ENCODE assay signal across 8 cellular contexts in genomic region chr18:34978533-34978893, GRCh38.
DNase-seq lines count a peak whose midpoint lies in the region; ATAC-seq, FAIRE-seq and TF ChIP-seq lines count a peak whose summit lies in the region.

No MANE protein-coding gene starts in this region.

- H3K4me1 ChIP-seq in cardiac muscle cell (ENCODE audit: low read depth) = no peaks in the 10 kb centered on the region
- H3K4me1 ChIP-seq in GM12878 (ENCODE audit: control insufficient read depth, insufficient read depth, low read length) = peaks cover 18% of the 10 kb centered on the region
- H3K4me1 ChIP-seq in lower lobe of right lung = peaks cover 28% of the 10 kb centered on the region
- peaks cover 5% of the 10 kb centered on the region for H3K4me1 ChIP-seq in upper lobe of right lung

- ATAC-seq in Right ventricle myocardium inferior (no peak), GM12878 (no peak), lower lobe of right lung (no peak), upper lobe of right lung (no peak)

- POLR2A ChIA-PET in GM12878 (lab: Charles Lee) = no interaction called here

- no peak for TF ChIP-seq POLR2A in GM12878 (IDR thresholded peaks at IDR 0.05; ENCODE audit: low read depth, low read length)

- H3K36me3 ChIP-seq in cardiac muscle cell (no peaks in the 10 kb centered on the region), GM12878 (ENCODE audit: control insufficient read depth in 2 of 2, insufficient read depth in 2 of 2, low read length in 1 of 2) (no peaks in the 10 kb centered on the region), lower lobe of right lung (no peaks in the 10 kb centered on the region), upper lobe of right lung (no peaks in the 10 kb centered on the region)

- H3K4me3 ChIP-seq in cardiac muscle cell = peak overlapping the region; percentile 68
- peak overlapping the region; percentile 83; the same call in 1 of the 2 replicates for H3K4me3 ChIP-seq in GM12878
- peak overlapping the region; percentile 90 for H3K4me3 ChIP-seq in lower lobe of right lung
- H3K4me3 ChIP-seq in upper lobe of right lung = peak overlapping the region; percentile 77

- in situ Hi-C loops in GM12878 (cut with MboI) = no loop called here

- no peaks in the 10 kb centered on the region for H3K79me2 ChIP-seq in GM12878 (ENCODE audit: control insufficient read depth, insufficient read depth, low read length)

- H3K27me3 ChIP-seq in cardiac muscle cell (peaks cover 52% of the 10 kb centered on the region), GM12878 (replicated peaks in 1 of 2; ENCODE audit: control insufficient read depth in 2 of 2, insufficient read depth in 2 of 2, low read length in 1 of 2) (peaks cover 12 to 34% of the 10 kb centered on the region in 2 experiments), lower lobe of right lung (ENCODE audit: low read depth) (no peaks in the 10 kb centered on the region), upper lobe of right lung (no peaks in the 10 kb centered on the region)

- SMC1A ChIA-PET in GM12878 (lab: Charles Lee; ENCODE audit: uncharacterized antibody, unreplicated experiment) = interaction anchor here (1.0 to 1.2 kb wide), 2 partner anchors 42 to 658 kb away, joined by 3 read pairs; no protein-coding TSS in a partner anchor

- no peak for TF ChIP-seq EP300 in GM12878 (IDR thresholded peaks at IDR 0.05; ENCODE audit: borderline replicate concordance in 1 of 2, control insufficient read depth in 1 of 2, low read depth in 2 of 2, low read length in 2 of 2)

- TF ChIP-seq CTCF in cardiac muscle cell (IDR thresholded peaks at IDR 0.05; ENCODE audit: low read depth, low read length) = no peak
- no peak for TF ChIP-seq CTCF in GM12878 (IDR thresholded peaks at IDR 0.05 in 2 of 3, conservative IDR thresholded peaks at IDR 0.05 in 1 of 3; ENCODE audit: control insufficient read depth in 2 of 3, extremely low read depth in 1 of 3, insufficient read depth in 1 of 3, low read depth in 3 of 3, low read length in 3 of 3)
- no peak for TF ChIP-seq CTCF in lower lobe of right lung (IDR thresholded peaks at IDR 0.05)
- no peak for TF ChIP-seq CTCF in upper lobe of right lung (IDR thresholded peaks at IDR 0.05)

- H3K27ac ChIP-seq in cardiac muscle cell (no peak overlapping the region), GM12878 (ENCODE audit: control insufficient read depth, insufficient read depth) (no peak overlapping the region), lower lobe of right lung (peak overlapping the region; percentile 61), upper lobe of right lung (peak overlapping the region; percentile 64)

- intact Hi-C loops in Right ventricle myocardium inferior (cut with DNase I) (loop anchor here (5.0 kb wide), 1 partner anchor 96 kb away; no protein-coding TSS in a partner anchor), GM12878 (cut with micrococcal nuclease; ENCODE audit: unreplicated experiment) (no loop called here), lower lobe of right lung (cut with DNase I) (no loop called here), upper lobe of right lung (cut with DNase I) (no loop called here)

- RAD21 ChIA-PET in GM12878 (lab: Charles Lee; ENCODE audit: unreplicated experiment) = interaction anchor here (0.6 kb wide), 1 partner anchor 14 kb away, joined by 3 read pairs; no protein-coding TSS in a partner anchor

- peak; percentile 88 for FAIRE-seq in GM12878 (lab: Jason Lieb, UNC)

- H2AFZ ChIP-seq in GM12878 (ENCODE audit: control insufficient read depth, low read depth, low read length) = no peak overlapping the region

- WGBS in GM12878 (ENCODE audit: insufficient coverage, insufficient replicate concordance, low lambda C conversion rate, missing lambda C conversion rate) = 2% methylated on average over 5 of the region's 5 CpGs

- no peaks in the 10 kb centered on the region for H4K20me1 ChIP-seq in GM12878 (ENCODE audit: control insufficient read depth, insufficient read depth)

- DNase-seq in cardiac muscle cell (ENCODE audit: low read depth in 1 of 2, low spot score in 1 of 2) (no peak), Right ventricle myocardium inferior (ENCODE audit: missing footprints) (no peak), GM12878 (ENCODE audit: low read depth, low spot score) (no peak), lower lobe of right lung (no peak), upper lobe of right lung (no peak), GM19240 (ENCODE audit: insufficient read length, low spot score) (no peak), NK-92 (lab: John Stamatoyannopoulos, UW; ENCODE audit: unreplicated experiment) (no peak), NCI-H82 (lab: John Stamatoyannopoulos, UW) (no peak)

- CTCF ChIA-PET in GM12878 (lab: Yijun Ruan, JAX) = interaction anchor here (0.9 kb wide), 1 partner anchor 165 kb away, joined by 3 read pairs; no protein-coding TSS in a partner anchor

- H3K9ac ChIP-seq in GM12878 (ENCODE audit: control insufficient read depth, insufficient read depth, low read length) = no peak overlapping the region

- no TSS peak for BruUV-seq in GM12878 (replicated peaks; lab: Mats Ljungman, UMichigan)

- no peak for TF ChIP-seq RAD21 in GM12878 (IDR thresholded peaks at IDR 0.05; ENCODE audit: insufficient read depth, low read depth, low read length)

- H3K9me3 ChIP-seq in cardiac muscle cell (ENCODE audit: low read depth) = no peaks in the 10 kb centered on the region
- no peaks in the 10 kb centered on the region for H3K9me3 ChIP-seq in GM12878 (replicated peaks; ENCODE audit: control insufficient read depth, insufficient read depth, low read length)
- no peaks in the 10 kb centered on the region for H3K9me3 ChIP-seq in lower lobe of right lung
- no peaks in the 10 kb centered on the region for H3K9me3 ChIP-seq in upper lobe of right lung

- H3K4me2 ChIP-seq in GM12878 (ENCODE audit: control insufficient read depth, insufficient read depth) = peak overlapping the region; percentile 98

TF ChIP-seq in GM12878, 131 proteins besides CTCF, POLR2A, EP300 and RAD21:
- no peak for TF ChIP-seq TCF7 (IDR thresholded peaks at IDR 0.05; ENCODE audit: borderline replicate concordance)

Comparison
In these comparisons a context has a peak if more than half of its experiments do, and no peak if none do; other contexts are left out.
1. H3K27ac ChIP-seq: peak in lower lobe of right lung (single experiment) and upper lobe of right lung (single experiment); none in cardiac muscle cell (single experiment) and GM12878 (single experiment).
2. Peak in every context shown above with its lines, with median percentiles within 50 percentile points of each other: H3K4me3 ChIP-seq.